ENCODE assay signal across 1 cellular context in the genomic region with DNA sequence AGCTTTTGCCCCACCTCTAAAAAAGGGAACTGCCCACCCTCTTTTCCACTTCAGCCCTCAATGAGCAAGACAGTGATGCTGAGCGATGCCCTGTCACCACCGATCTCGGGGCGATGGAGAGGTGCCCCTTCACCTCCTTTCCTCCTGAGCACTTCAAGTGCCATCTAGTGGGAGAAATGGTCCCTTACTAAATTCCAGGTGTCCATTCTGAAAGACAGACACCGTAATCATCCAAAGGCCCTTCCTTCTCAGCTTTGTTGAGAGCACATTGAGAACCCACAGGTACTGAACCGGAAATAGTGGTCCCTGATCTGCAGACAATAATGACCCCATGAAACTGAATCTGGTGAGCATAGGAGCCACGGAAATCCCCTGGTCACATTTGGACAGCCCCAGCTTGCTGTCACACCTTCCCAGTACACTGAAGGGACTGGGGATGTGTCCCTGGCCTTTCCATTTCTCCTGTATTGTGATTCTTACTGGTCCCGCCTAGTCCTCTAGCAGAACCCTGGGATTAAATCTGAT.
TF ChIP-seq lines count a peak whose summit lies in the region.

No MANE protein-coding gene starts in this region.

TF ChIP-seq in GM23338, 12 proteins besides CTCF, POLR2A, EP300 and RAD21 (continued from another document):
- TF ChIP-seq POLR2AphosphoS5 (IDR thresholded peaks at IDR 0.05; ENCODE audit: low read depth) (no peak), EZH2 (IDR thresholded peaks at IDR 0.05; ENCODE audit: low read depth, unreplicated experiment) (no peak), JUNB (IDR thresholded peaks at IDR 0.05; ENCODE audit: unreplicated experiment) (no peak), ZNF331 (CRISPR knock-in tag; IDR thresholded peaks at IDR 0.05; ENCODE audit: low read depth) (no peak)
- TF ChIP-seq, protein P1, sequence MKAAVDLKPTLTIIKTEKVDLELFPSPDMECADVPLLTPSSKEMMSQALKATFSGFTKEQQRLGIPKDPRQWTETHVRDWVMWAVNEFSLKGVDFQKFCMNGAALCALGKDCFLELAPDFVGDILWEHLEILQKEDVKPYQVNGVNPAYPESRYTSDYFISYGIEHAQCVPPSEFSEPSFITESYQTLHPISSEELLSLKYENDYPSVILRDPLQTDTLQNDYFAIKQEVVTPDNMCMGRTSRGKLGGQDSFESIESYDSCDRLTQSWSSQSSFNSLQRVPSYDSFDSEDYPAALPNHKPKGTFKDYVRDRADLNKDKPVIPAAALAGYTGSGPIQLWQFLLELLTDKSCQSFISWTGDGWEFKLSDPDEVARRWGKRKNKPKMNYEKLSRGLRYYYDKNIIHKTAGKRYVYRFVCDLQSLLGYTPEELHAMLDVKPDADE (IDR thresholded peaks at IDR 0.05) = no peak
